In the genomic region with DNA sequence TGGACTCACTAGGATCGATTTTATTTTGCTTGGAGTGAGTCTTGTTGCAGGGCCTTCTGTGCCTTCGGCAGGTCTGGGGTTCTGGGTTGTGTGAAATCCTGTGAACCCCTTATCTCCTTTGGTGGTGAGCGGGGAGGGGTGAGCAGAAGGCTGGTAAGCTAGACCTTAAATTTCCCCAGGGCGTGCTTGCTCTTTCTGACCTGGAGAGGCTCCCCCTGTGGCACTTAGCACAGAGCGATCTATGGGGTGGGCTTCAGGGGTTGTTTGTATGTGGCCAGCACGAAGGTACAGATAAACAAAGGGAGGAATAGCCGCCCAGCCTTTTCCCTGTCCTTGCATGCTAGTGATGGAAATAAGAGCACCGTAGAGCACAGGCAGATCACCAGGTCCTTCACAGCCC, we compare ENCODE assay signal across 27 cellular contexts. TPM values are rescaled to one million over a fixed set of nuclear protein-coding genes. Genes with fewer than 3 reads are reported as not detected.
"Had no signal": no experiment of that assay in that cellular context is flagged by ENCODE, and none has a peak within 500 bp of the region (broad histone marks: within the 10 kb centered on the region; RNA-seq: fewer than 3 reads in every experiment).

No MANE protein-coding gene starts in this region.

- H3K9me3 ChIP-seq: esophagus squamous epithelium, gastrocnemius medialis, heart left ventricle, left lung, lower lobe of right lung, mucosa of descending colon had no signal

- H3K27ac Mint-ChIP-seq: immature natural killer cell, mesothelial cell of epicardium, naive B cell had no signal

- H3K36me3 ChIP-seq: esophagus squamous epithelium, gastrocnemius medialis, heart left ventricle, left lung, lower lobe of right lung had no signal

- H3K4me3 ChIP-seq: coronary artery, dorsolateral prefrontal cortex, esophagus squamous epithelium, gastrocnemius medialis, heart left ventricle, hepatocyte, left lung, lower lobe of right lung, mucosa of descending colon had no signal

- H3K4me2 ChIP-seq: hepatocyte had no signal

- H3K27ac ChIP-seq: coronary artery, epithelial cell of prostate, esophagus squamous epithelium, gastrocnemius medialis, heart left ventricle, hepatocyte, left lung, lower lobe of right lung had no signal

- H3K4me3 Mint-ChIP-seq: immature natural killer cell, mesothelial cell of epicardium, naive B cell had no signal

- H3K9me3 Mint-ChIP-seq: immature natural killer cell, mesothelial cell of epicardium, naive B cell had no signal

- H3K27me3 ChIP-seq: dorsolateral prefrontal cortex, esophagus squamous epithelium, gastrocnemius medialis, heart left ventricle, left lung had no signal

- H3K4me1 Mint-ChIP-seq: immature natural killer cell, mesothelial cell of epicardium, naive B cell had no signal

- H3K79me2 ChIP-seq: hepatocyte had no signal

- H2AFZ ChIP-seq: hepatocyte had no signal

- H3K36me3 Mint-ChIP-seq: immature natural killer cell, mesothelial cell of epicardium, naive B cell had no signal

- H3K4me1 ChIP-seq: left lung, lower lobe of right lung had no signal

- DNase-seq: dermis blood vessel endothelial cell; dorsolateral prefrontal cortex; effector CD4-positive, alpha-beta T cell; effector memory CD4-positive, alpha-beta T cell; erythroblast; esophagus squamous epithelium; foreskin fibroblast; foreskin melanocyte; gastrocnemius medialis; heart left ventricle; hypothalamus; immature natural killer cell; left cardiac atrium; left lung; left ventricle myocardium superior; lower lobe of right lung; mesenchymal stem cell; mucosa of descending colon; naive B cell had no signal

- ATAC-seq: esophagus mucosa, gastrocnemius medialis, heart left ventricle, left cardiac atrium, left lung, left ventricle myocardium superior, mucosa of descending colon had no signal

RNA-seq across cellular contexts. Expression of gene CACNA2D3, which starts 11.8 kb away (rescaled TPM):
- total RNA-seq: endothelial cell of umbilical vein, glomerular endothelial cell, lung microvascular endothelial cell had no signal
- polyA plus RNA-seq: endothelial cell of umbilical vein had no signal
